16 cellular contexts compared by ENCODE assay signal in the genomic region with DNA sequence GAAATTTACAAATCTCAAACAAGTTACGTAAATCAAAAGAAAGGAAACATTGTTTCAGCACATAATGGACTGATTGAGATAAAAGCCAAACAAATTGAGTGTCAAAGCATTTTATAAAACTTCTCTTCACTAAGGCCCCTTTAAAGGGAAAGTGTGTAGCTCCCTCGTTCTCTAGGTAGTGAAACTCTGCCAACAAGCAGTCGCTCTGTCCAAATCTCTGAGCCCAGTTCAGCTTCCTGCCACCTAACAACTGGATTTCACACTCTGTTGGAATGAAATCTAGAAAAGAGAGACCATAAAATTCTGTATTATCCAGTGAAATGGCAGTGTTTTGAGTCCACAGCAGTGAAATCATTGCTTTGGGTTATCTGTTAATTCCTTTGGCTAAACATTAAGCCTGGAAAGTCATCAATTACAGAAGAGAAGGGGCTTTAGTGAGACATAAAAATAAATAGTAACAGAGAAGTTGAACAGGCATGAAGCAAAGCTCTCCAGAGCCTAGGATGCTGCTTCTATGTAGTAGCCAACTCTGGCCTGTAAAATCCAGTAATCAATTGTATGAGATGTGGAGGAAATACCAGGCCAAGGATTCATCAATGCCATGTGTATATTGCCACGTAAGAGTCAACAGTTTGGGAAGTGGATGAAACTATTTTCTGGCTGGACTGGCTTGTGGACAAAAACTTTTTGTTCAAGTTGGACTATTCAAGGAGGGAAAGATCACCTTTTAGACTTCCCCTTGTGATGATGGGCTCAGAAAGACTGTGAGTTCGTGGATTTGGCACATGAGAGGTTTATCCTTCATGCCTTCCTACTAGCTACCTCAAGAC.
DNase-seq lines count a peak whose midpoint lies in the region; ATAC-seq and TF ChIP-seq lines count a peak whose summit lies in the region.
"Had no signal": no experiment of that assay in that cellular context is flagged by ENCODE, and none has a peak within 500 bp of the region (broad histone marks: within the 10 kb centered on the region; RNA-seq: fewer than 3 reads in every experiment).

No MANE protein-coding gene starts in this region.

- no peak overlapping the region for H3K4me3 Mint-ChIP-seq in naive thymus-derived CD4-positive, alpha-beta T cell
- H3K4me3 Mint-ChIP-seq: activated naive CD4-positive, alpha-beta T cell treated with anti-CD3 and anti-CD28 coated beads, Interleukin-2, amount 50 U/mL, for 24 hours; natural killer cell had no signal

- no peak overlapping the region for H4K91ac ChIP-seq in neuronal stem cell (ENCODE audit: low read depth, low read length, poor library complexity)

- H2AFZ ChIP-seq in neuronal stem cell (ENCODE audit: low read length): peak overlapping the region; percentile 13

- ATAC-seq in RWPE2 (ENCODE audit: low read depth) (peak; percentile 86), GM21786 (IDR thresholded peaks at IDR 0.05; ENCODE audit: unreplicated experiment) (no peak), psoas muscle (no peak)
- ATAC-seq in naive thymus-derived CD4-positive, alpha-beta T cell: no peak
- ATAC-seq: left lobe of liver, natural killer cell had no signal

- peaks cover 32% of the 10 kb centered on the region for H3K4me1 ChIP-seq in RWPE2 (ENCODE audit: insufficient read depth, poor library complexity, severe bottlenecking)
- H3K4me1 ChIP-seq in neuronal stem cell (ENCODE audit: control insufficient read depth in 2 of 2, insufficient read depth in 1 of 2, low read depth in 1 of 2, low read length in 2 of 2): peaks cover under 1 to 3% of the 10 kb centered on the region in 2 donors
- H3K4me1 ChIP-seq in naive thymus-derived CD4-positive, alpha-beta T cell (ENCODE audit: control insufficient read depth in 2 of 2, insufficient read depth in 2 of 2, low read length in 2 of 2): no peaks in the 10 kb centered on the region
- no peaks in the 10 kb centered on the region for H3K4me1 ChIP-seq in psoas muscle
- H3K4me1 ChIP-seq: Peyer's patch had no signal

- no peak overlapping the region for H3K4ac ChIP-seq in neuronal stem cell (ENCODE audit: low read length)

- peaks cover 0 to 8% (median 0%) of the 10 kb centered on the region in 5 donors for H3K36me3 Mint-ChIP-seq in naive thymus-derived CD4-positive, alpha-beta T cell
- H3K36me3 Mint-ChIP-seq: activated naive CD4-positive, alpha-beta T cell treated with anti-CD3 and anti-CD28 coated beads, Interleukin-2, amount 50 U/mL, for 24 hours; natural killer cell had no signal

- peaks cover 0 to 44% (median 35%) of the 10 kb centered on the region in 5 donors for H3K27me3 Mint-ChIP-seq in naive thymus-derived CD4-positive, alpha-beta T cell

- DNase-seq in Ammon's horn (ENCODE audit: low spot score) (peak; percentile 32), RWPE2 (ENCODE audit: low spot score) (no peak), globus pallidus (ENCODE audit: low spot score) (peak; percentile 46), neuronal stem cell (ENCODE audit: low spot score) (no peak), psoas muscle (no peak)
- no peak for DNase-seq in activated naive CD4-positive, alpha-beta T cell treated with anti-CD3 and anti-CD28 coated beads, Interleukin-2, amount 50 U/mL, for 16 hours
- no peak for DNase-seq in naive thymus-derived CD4-positive, alpha-beta T cell
- DNase-seq: activated CD4-positive, alpha-beta T cell treated with anti-CD3 and anti-CD28 coated beads, Interleukin-2, amount 50 U/mL, for 1 hour; activated T-cell treated with anti-CD3 and anti-CD28 coated beads, Interleukin-2, amount 50 U/mL, for 1 hour; natural killer cell; NCI-H1417 treated with DMSO at 0.1 percent for 48 hours; NCI-H82; Peyer's patch had no signal

- no peak overlapping the region for H3K27ac Mint-ChIP-seq in naive thymus-derived CD4-positive, alpha-beta T cell
- H3K27ac Mint-ChIP-seq: activated naive CD4-positive, alpha-beta T cell treated with anti-CD3 and anti-CD28 coated beads, Interleukin-2, amount 50 U/mL, for 24 hours; natural killer cell had no signal

- no peak overlapping the region for H3K14ac ChIP-seq in neuronal stem cell (ENCODE audit: low read length)

- H2BK12ac ChIP-seq in neuronal stem cell (ENCODE audit: low read length): no peak overlapping the region

- no peak overlapping the region for H2BK15ac ChIP-seq in neuronal stem cell (ENCODE audit: low read length)

- H3K4me2 ChIP-seq in neuronal stem cell (ENCODE audit: insufficient read depth, low read length, poor library complexity, severe bottlenecking): no peak overlapping the region

- H3K9me3 ChIP-seq in RWPE2 (ENCODE audit: severe bottlenecking) (no peaks in the 10 kb centered on the region), neuronal stem cell (replicated peaks in 1 of 2; ENCODE audit: control insufficient read depth in 2 of 2, insufficient read depth in 1 of 2, low read depth in 1 of 2, low read length in 2 of 2) (peaks cover 4 to 10% of the 10 kb centered on the region in 2 donors), psoas muscle (no peaks in the 10 kb centered on the region)
- no peaks in the 10 kb centered on the region for H3K9me3 ChIP-seq in naive thymus-derived CD4-positive, alpha-beta T cell (ENCODE audit: control insufficient read depth in 2 of 3, low read length in 3 of 3)
- H3K9me3 ChIP-seq: Peyer's patch had no signal

- TF ChIP-seq CTCF in RWPE2 (IDR thresholded peaks at IDR 0.05; ENCODE audit: poor library complexity, severe bottlenecking) (no peak), psoas muscle (IDR thresholded peaks at IDR 0.05) (no peak)

- no peak overlapping the region for H2BK120ac ChIP-seq in neuronal stem cell (ENCODE audit: low read depth, low read length)

- peaks cover 0 to 26% (median 4%) of the 10 kb centered on the region in 11 donors for H3K9me3 Mint-ChIP-seq in naive thymus-derived CD4-positive, alpha-beta T cell

- H3K18ac ChIP-seq in neuronal stem cell (ENCODE audit: low read length): no peak overlapping the region

- no peaks in the 10 kb centered on the region for H3K36me3 ChIP-seq in RWPE2 (ENCODE audit: low read depth)
- H3K36me3 ChIP-seq in neuronal stem cell (replicated peaks in 1 of 2; ENCODE audit: control insufficient read depth in 2 of 2, insufficient read depth in 2 of 2, low read length in 2 of 2): no peaks in the 10 kb centered on the region
- H3K36me3 ChIP-seq in naive thymus-derived CD4-positive, alpha-beta T cell (ENCODE audit: control insufficient read depth in 2 of 3, insufficient read depth in 3 of 3, low read length in 3 of 3): no peaks in the 10 kb centered on the region
- H3K36me3 ChIP-seq in psoas muscle (ENCODE audit: insufficient read depth in 1 of 2, low read depth in 1 of 2): no peaks in the 10 kb centered on the region
- H3K36me3 ChIP-seq: Peyer's patch had no signal

- CTCF ChIA-PET in naive thymus-derived CD4-positive, alpha-beta T cell (lab: Charles Lee): no interaction called here

- no peaks in the 10 kb centered on the region for H3K4me1 Mint-ChIP-seq in naive thymus-derived CD4-positive, alpha-beta T cell
- H3K4me1 Mint-ChIP-seq: activated naive CD4-positive, alpha-beta T cell treated with anti-CD3 and anti-CD28 coated beads, Interleukin-2, amount 50 U/mL, for 24 hours; natural killer cell had no signal

- POLR2A ChIA-PET in naive thymus-derived CD4-positive, alpha-beta T cell (lab: Charles Lee): no interaction called here

- intact Hi-C loops in naive thymus-derived CD4-positive, alpha-beta T cell (cut with micrococcal nuclease): no loop called here
- intact Hi-C loops in psoas muscle (cut with DNase I): no loop called here

- WGBS in neuronal stem cell (ENCODE audit: extremely low coverage in 2 of 2, insufficient read length in 2 of 2, insufficient replicate concordance in 1 of 2), 2 donors: no CpG with 5 or more reads among the region's 5 CpGs
- WGBS in psoas muscle, 3 donors: 18 to 25% (median 19%) methylated on average over 5 of the region's 5 CpGs

- H3K4me3 ChIP-seq in RWPE2 (ENCODE audit: severe bottlenecking): no peak overlapping the region
- no peak overlapping the region for H3K4me3 ChIP-seq in neuronal stem cell (ENCODE audit: low read length in 2 of 2)
- H3K4me3 ChIP-seq in naive thymus-derived CD4-positive, alpha-beta T cell (ENCODE audit: low read length): no peak overlapping the region
- H3K4me3 ChIP-seq in psoas muscle: no peak overlapping the region
- H3K4me3 ChIP-seq: Peyer's patch had no signal

- H2AK5ac ChIP-seq in neuronal stem cell (ENCODE audit: low read depth, low read length): no peak overlapping the region

- H3K27ac ChIP-seq in RWPE2 (ENCODE audit: poor library complexity, severe bottlenecking) (peak overlapping the region; percentile 71), neuronal stem cell (replicated peaks; ENCODE audit: low read length) (no peak overlapping the region), psoas muscle (no peak overlapping the region)
- no peak overlapping the region for H3K27ac ChIP-seq in naive thymus-derived CD4-positive, alpha-beta T cell (ENCODE audit: low read depth, low read length)
- H3K27ac ChIP-seq: Peyer's patch had no signal

- H3K79me1 ChIP-seq in neuronal stem cell (ENCODE audit: low read depth, low read length): no peaks in the 10 kb centered on the region

- no peak overlapping the region for H2BK5ac ChIP-seq in neuronal stem cell (ENCODE audit: low read length)

- H3K23ac ChIP-seq in neuronal stem cell (ENCODE audit: low read depth, low read length, poor library complexity): no peak overlapping the region

- H4K8ac ChIP-seq in neuronal stem cell (ENCODE audit: low read depth, low read length): no peak overlapping the region

- no peak overlapping the region for H3K9ac ChIP-seq in neuronal stem cell (ENCODE audit: low read depth, low read length, poor library complexity)

- H3K27me3 ChIP-seq in RWPE2 (ENCODE audit: insufficient read depth, poor library complexity, severe bottlenecking) (no peaks in the 10 kb centered on the region), neuronal stem cell (ENCODE audit: control insufficient read depth in 3 of 3, insufficient read depth in 3 of 3, low read depth in 1 of 3, low read length in 3 of 3) (no peaks in the 10 kb centered on the region), psoas muscle (ENCODE audit: insufficient read depth in 3 of 3, low read length in 2 of 3) (no peaks in the 10 kb centered on the region)
- no peaks in the 10 kb centered on the region for H3K27me3 ChIP-seq in naive thymus-derived CD4-positive, alpha-beta T cell (ENCODE audit: control insufficient read depth in 2 of 2, insufficient read depth in 2 of 2, low read length in 2 of 2)
- H3K27me3 ChIP-seq: Peyer's patch had no signal

Comparison
In these comparisons a context has a peak if more than half of its experiments do, and no peak if none do; other contexts are left out.
1. DNase-seq: peak in Ammon's horn (single experiment) and globus pallidus (single experiment); none in RWPE2 (single experiment), neuronal stem cell (single experiment), activated naive CD4-positive, alpha-beta T cell treated with anti-CD3 and anti-CD28 coated beads, Interleukin-2, amount 50 U/mL, for 16 hours (single experiment), naive thymus-derived CD4-positive, alpha-beta T cell (0 of 9) and psoas muscle (0 of 2).